8 cellular contexts compared by ENCODE assay signal in the genomic region with DNA sequence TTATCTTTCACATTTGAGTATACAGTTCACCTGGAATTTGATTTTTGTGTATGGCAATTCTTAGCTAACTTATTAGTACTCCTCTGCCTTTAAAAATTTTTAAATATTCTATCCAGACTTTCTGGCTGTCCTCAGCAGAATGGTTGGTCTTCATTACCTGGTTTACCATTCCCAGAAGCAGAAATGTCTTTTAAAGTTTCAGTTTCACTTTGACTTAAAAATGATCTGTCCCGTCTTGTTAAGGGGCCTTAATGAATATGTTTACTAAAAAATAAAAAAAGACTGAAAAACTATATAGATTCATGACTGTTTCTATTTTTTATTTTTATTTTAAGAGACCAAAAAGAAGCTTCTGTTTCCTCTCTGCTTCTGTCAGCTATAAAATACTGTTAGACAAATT.
DNase-seq lines count a peak whose midpoint lies in the region; ATAC-seq and TF ChIP-seq lines count a peak whose summit lies in the region.

No MANE protein-coding gene starts in this region.

- intact Hi-C loops in CD4-positive, alpha-beta memory T cell (cut with micrococcal nuclease) = no loop called here

- peak overlapping the region in 6 of 7 donors; percentile 14 to 84 (median 72) for H3K27ac Mint-ChIP-seq in CD4-positive, alpha-beta memory T cell
- peak overlapping the region in 2 of 3 experiments; percentile 79 to 92 for H3K27ac Mint-ChIP-seq in nephron

- no peaks in the 10 kb centered on the region for H3K36me3 ChIP-seq in CD4-positive, alpha-beta memory T cell (ENCODE audit: insufficient read depth, low read length)
- no peaks in the 10 kb centered on the region for H3K36me3 ChIP-seq in duodenal mucosa (ENCODE audit: control insufficient read depth in 1 of 2, insufficient read depth in 2 of 2, low read length in 2 of 2)

- peaks cover 61 to 88% (median 74%) of the 10 kb centered on the region in 4 donors for H3K4me1 Mint-ChIP-seq in CD4-positive, alpha-beta memory T cell
- H3K4me1 Mint-ChIP-seq in nephron = peaks cover 32% of the 10 kb centered on the region

- H3K4me3 ChIP-seq in CD4-positive, alpha-beta memory T cell (ENCODE audit: low read length in 2 of 2) = no peak overlapping the region
- peak overlapping the region; percentile 50 to 62 for H3K4me3 ChIP-seq in duodenal mucosa (ENCODE audit: low read depth in 1 of 2, low read length in 2 of 2)

- peaks cover 0 to 3% of the 10 kb centered on the region in 2 donors for H3K36me3 Mint-ChIP-seq in CD4-positive, alpha-beta memory T cell
- no peaks in the 10 kb centered on the region for H3K36me3 Mint-ChIP-seq in nephron (ENCODE audit: low read depth)

- H3K27me3 Mint-ChIP-seq in CD4-positive, alpha-beta memory T cell = no peaks in the 10 kb centered on the region
- H3K27me3 Mint-ChIP-seq in nephron (ENCODE audit: low read depth) = no peaks in the 10 kb centered on the region

- H3K27ac ChIP-seq in CD4-positive, alpha-beta memory T cell (ENCODE audit: low read depth, low read length) = peak overlapping the region; percentile 39
- no peak overlapping the region for H3K27ac ChIP-seq in duodenal mucosa (ENCODE audit: low read depth, low read length)

- peak in 1 of 5 donors; percentile 22 for DNase-seq in CD4-positive, alpha-beta memory T cell
- DNase-seq in M059J (ENCODE audit: low read depth) (peak; percentile 20), globus pallidus (ENCODE audit: low spot score) (no peak), iPS-NIHi11 (ENCODE audit: low spot score) (no peak), iPS-NIHi7 (ENCODE audit: extremely low spot score) (no peak)

- CTCF ChIA-PET in CD4-positive, alpha-beta memory T cell (lab: Charles Lee; ENCODE audit: partially characterized antibody) = no interaction called here

- H3K4me3 Mint-ChIP-seq in CD4-positive, alpha-beta memory T cell = peak overlapping the region; percentile 66 to 89 (median 82)
- H3K4me3 Mint-ChIP-seq in nephron = peak overlapping the region in 1 of 3 experiments; percentile 70

- no peak overlapping the region for H3K9ac ChIP-seq in duodenal mucosa (ENCODE audit: low read depth in 1 of 2, low read length in 2 of 2)

- no peak for ATAC-seq in GM21360 (IDR thresholded peaks at IDR 0.05; ENCODE audit: unreplicated experiment)

- no peaks in the 10 kb centered on the region for H3K27me3 ChIP-seq in CD4-positive, alpha-beta memory T cell (ENCODE audit: insufficient read depth, low read length)
- H3K27me3 ChIP-seq in duodenal mucosa (ENCODE audit: control insufficient read depth in 1 of 2, insufficient read depth in 2 of 2, low read length in 2 of 2) = no peaks in the 10 kb centered on the region

- no peaks in the 10 kb centered on the region for H3K9me3 ChIP-seq in CD4-positive, alpha-beta memory T cell (ENCODE audit: control insufficient read depth in 1 of 2, low read length in 2 of 2)
- H3K9me3 ChIP-seq in duodenal mucosa (ENCODE audit: control insufficient read depth in 1 of 2, low read length in 2 of 2) = no peaks in the 10 kb centered on the region

- POLR2A ChIA-PET in CD4-positive, alpha-beta memory T cell (lab: Charles Lee; ENCODE audit: partially characterized antibody) = interaction anchor here (0.6 to 1.1 kb wide), 3 partner anchors 10 to 298 kb away, joined by 3 read pairs; no protein-coding TSS in a partner anchor

- no peak for TF ChIP-seq CTCF in nephron (IDR thresholded peaks at IDR 0.05; ENCODE audit: unreplicated experiment in 3 of 3)

- H3K9me3 Mint-ChIP-seq in CD4-positive, alpha-beta memory T cell = no peaks in the 10 kb centered on the region
- no peaks in the 10 kb centered on the region for H3K9me3 Mint-ChIP-seq in nephron

- peaks cover 61% of the 10 kb centered on the region for H3K4me1 ChIP-seq in CD4-positive, alpha-beta memory T cell (ENCODE audit: insufficient read depth, low read length)
- peaks cover 12 to 26% of the 10 kb centered on the region in 2 donors for H3K4me1 ChIP-seq in duodenal mucosa (ENCODE audit: control insufficient read depth in 1 of 2, insufficient read depth in 2 of 2, low read length in 2 of 2)

Comparison
In these comparisons a context has a peak if more than half of its experiments do, and no peak if none do; other contexts are left out.
1. H3K4me3 ChIP-seq: peak in duodenal mucosa (2 of 2); none in CD4-positive, alpha-beta memory T cell (0 of 2).